ENCODE assay signal across 4 cellular contexts in the genomic region with DNA sequence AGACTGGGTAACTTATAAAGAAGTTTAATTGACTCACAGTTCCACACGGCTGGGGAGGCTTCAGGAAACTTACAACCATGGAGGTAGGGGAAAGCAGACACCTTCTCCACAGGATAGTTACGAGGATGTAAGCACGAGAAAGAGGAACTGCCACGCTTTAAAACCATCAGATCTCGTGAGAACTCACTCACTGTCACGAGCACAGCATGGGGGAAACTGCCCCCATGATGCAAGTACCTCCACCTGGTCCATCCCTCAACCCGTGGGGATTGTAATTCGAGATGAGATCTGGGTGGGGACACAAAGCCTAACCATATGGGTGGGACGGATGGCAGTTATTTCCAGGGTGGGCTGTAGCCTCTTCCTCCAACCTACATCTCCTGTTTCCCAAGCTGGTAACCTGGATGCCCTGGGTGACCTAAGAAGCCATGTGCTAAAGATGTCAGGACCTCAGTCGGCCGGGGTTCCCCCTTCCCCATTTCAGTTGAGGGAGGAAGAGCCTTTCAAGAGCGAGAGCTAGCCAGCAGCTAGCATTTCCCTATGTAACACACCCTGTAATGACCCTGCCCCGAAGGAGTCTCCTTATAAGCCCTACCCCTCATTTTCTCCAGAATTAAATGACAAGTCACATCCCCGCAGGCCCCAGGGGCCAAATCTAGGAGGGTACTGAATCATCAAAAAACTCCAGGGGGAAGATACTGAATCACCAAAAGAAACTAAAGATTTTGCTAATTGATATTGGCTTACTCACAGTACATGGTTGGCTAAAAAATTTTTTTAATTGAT. TPM values are rescaled to one million over a fixed set of nuclear protein-coding genes. Genes with fewer than 3 reads are reported as not detected.
"Had no signal": no experiment of that assay in that cellular context is flagged by ENCODE, and none has a peak within 500 bp of the region (broad histone marks: within the 10 kb centered on the region; RNA-seq: fewer than 3 reads in every experiment).

No MANE protein-coding gene starts in this region.

RNA-seq across cellular contexts. Expression of a gene that starts 16.9 kb away (rescaled TPM):
- total RNA-seq: SJSA1 had no signal

RNA-seq across cellular contexts. Expression of a gene that starts 28.2 kb away (rescaled TPM):
- total RNA-seq: PC-3, Right ventricle myocardium superior had no signal
- polyA plus RNA-seq: SK-N-SH had no signal
